In genomic region chr22:43945632-43946390, GRCh38 we compare ENCODE assay signal across 9 cellular contexts. TPM values are rescaled to one million over a fixed set of nuclear protein-coding genes. Genes with fewer than 3 reads are reported as not detected.
A peak's percentile ranks its signal among the peaks of the same experiment; 100 is the strongest.
DNase-seq lines count a peak whose midpoint lies in the region; ATAC-seq and TF ChIP-seq lines count a peak whose summit lies in the region.
"Had no signal": no experiment of that assay in that cellular context is flagged by ENCODE, and none has a peak within 500 bp of the region (broad histone marks: within the 10 kb centered on the region; RNA-seq: fewer than 3 reads in every experiment).

No MANE protein-coding gene starts in this region.

- no peak overlapping the region for H3K4me3 Mint-ChIP-seq in neural progenitor cell

- peaks cover 6% of the 10 kb centered on the region for H3K27me3 Mint-ChIP-seq in neural progenitor cell (ENCODE audit: insufficient read depth, low read depth)

- intact Hi-C loops in esophagus squamous epithelium (cut with DNase I): no loop called here

- no peaks in the 10 kb centered on the region for H3K36me3 ChIP-seq in OCI-LY3 (replicated peaks; ENCODE audit: low read depth, low read length)
- no peaks in the 10 kb centered on the region for H3K36me3 ChIP-seq in esophagus squamous epithelium
- H3K36me3 ChIP-seq in neural progenitor cell: no peaks in the 10 kb centered on the region
- no peaks in the 10 kb centered on the region for H3K36me3 ChIP-seq in tibial nerve

- H3K9ac ChIP-seq in OCI-LY3 (ENCODE audit: low read length) (no peak overlapping the region), neural progenitor cell (no peak overlapping the region)

- H3K27ac Mint-ChIP-seq in neural progenitor cell: peak overlapping the region; percentile 14

- peaks cover 14% of the 10 kb centered on the region for H3K4me1 Mint-ChIP-seq in neural progenitor cell

- H3K4me3 ChIP-seq in OCI-LY3 (ENCODE audit: low read length) (peak overlapping the region; percentile 45), esophagus squamous epithelium (no peak overlapping the region), neural progenitor cell (no peak overlapping the region), tibial nerve (no peak overlapping the region)

- H3K27ac ChIP-seq in OCI-LY3 (ENCODE audit: low read length): no peak overlapping the region
- H3K27ac ChIP-seq in esophagus squamous epithelium: no peak overlapping the region
- no peak overlapping the region for H3K27ac ChIP-seq in neural progenitor cell
- no peak overlapping the region for H3K27ac ChIP-seq in tibial nerve

- no peaks in the 10 kb centered on the region for H3K9me3 ChIP-seq in OCI-LY3 (ENCODE audit: insufficient read depth, low read length)
- no peaks in the 10 kb centered on the region for H3K9me3 ChIP-seq in esophagus squamous epithelium
- no peaks in the 10 kb centered on the region for H3K9me3 ChIP-seq in neural progenitor cell (ENCODE audit: low read depth)
- H3K9me3 ChIP-seq in tibial nerve: peaks cover 0 to 8% (median 0%) of the 10 kb centered on the region in 4 donors

- ATAC-seq in GM19438 (IDR thresholded peaks at IDR 0.05; ENCODE audit: low read depth, unreplicated experiment) (peak; percentile 72), HG03439 (IDR thresholded peaks at IDR 0.05; ENCODE audit: unreplicated experiment) (no peak)

- WGBS in esophagus squamous epithelium, 2 donors: 56 to 60% methylated on average over 5 to 9 of the region's 12 CpGs
- WGBS in tibial nerve, 2 donors: 58 to 80% methylated on average over 7 to 11 of the region's 12 CpGs

- DNase-seq in AG09319 (ENCODE audit: extremely low read depth, low read depth) (no peak), activated T-cell treated with anti-CD3 and anti-CD28 coated beads for 4 hours (peak; percentile 53), esophagus squamous epithelium (lab: John Stamatoyannopoulos, UW) (no peak), neural progenitor cell (ENCODE audit: low spot score) (peak; percentile 78), tibial nerve (ENCODE audit: low spot score in 2 of 2) (peak in 1 of 2 donors; percentile 55)

- H3K36me3 Mint-ChIP-seq in neural progenitor cell: peaks cover 24% of the 10 kb centered on the region

- no peaks in the 10 kb centered on the region for H3K79me2 ChIP-seq in OCI-LY3 (ENCODE audit: low read length)
- no peaks in the 10 kb centered on the region for H3K79me2 ChIP-seq in neural progenitor cell (ENCODE audit: low read depth)

- no peaks in the 10 kb centered on the region for H3K9me3 Mint-ChIP-seq in neural progenitor cell

- no peak for TF ChIP-seq EP300 in tibial nerve (IDR thresholded peaks at IDR 0.05)

- peak overlapping the region; percentile 55 for H3K4me2 ChIP-seq in OCI-LY3 (ENCODE audit: low read length)
- no peak overlapping the region for H3K4me2 ChIP-seq in neural progenitor cell

- peaks cover 3% of the 10 kb centered on the region for H3K4me1 ChIP-seq in OCI-LY3 (ENCODE audit: low read length)
- H3K4me1 ChIP-seq in esophagus squamous epithelium: no peaks in the 10 kb centered on the region
- no peaks in the 10 kb centered on the region for H3K4me1 ChIP-seq in neural progenitor cell
- H3K4me1 ChIP-seq in tibial nerve: no peaks in the 10 kb centered on the region

- H3K27me3 ChIP-seq in OCI-LY3 (ENCODE audit: low read depth, low read length) (peaks cover 15% of the 10 kb centered on the region), esophagus squamous epithelium (peaks cover 0 to 8% (median 0%) of the 10 kb centered on the region in 4 donors), neural progenitor cell (no peaks in the 10 kb centered on the region), tibial nerve (peaks cover 0 to 7% of the 10 kb centered on the region in 2 donors)

- no peak for TF ChIP-seq POLR2A in esophagus squamous epithelium (IDR thresholded peaks at IDR 0.05)
- no peak for TF ChIP-seq POLR2A in tibial nerve (IDR thresholded peaks at IDR 0.05)

- peak overlapping the region; percentile 94 for H2AFZ ChIP-seq in OCI-LY3 (ENCODE audit: low read depth, low read length)
- H2AFZ ChIP-seq in neural progenitor cell (replicated peaks): no peak overlapping the region

- H4K20me1 ChIP-seq in OCI-LY3 (ENCODE audit: insufficient read depth, low read length) (no peaks in the 10 kb centered on the region), neural progenitor cell (ENCODE audit: low read depth) (no peaks in the 10 kb centered on the region)

- peak; percentile 78 for TF ChIP-seq CTCF in AG09319 (IDR thresholded peaks at IDR 0.05; ENCODE audit: low read depth, low read length)
- TF ChIP-seq CTCF in OCI-LY3 (IDR thresholded peaks at IDR 0.05; ENCODE audit: low read depth, low read length): peak; percentile 84
- peak; percentile 43 to 67 (median 50) for TF ChIP-seq CTCF in esophagus squamous epithelium (IDR thresholded peaks at IDR 0.05)
- peak; percentile 71 for TF ChIP-seq CTCF in neural progenitor cell (IDR thresholded peaks at IDR 0.05)
- TF ChIP-seq CTCF in tibial nerve (IDR thresholded peaks at IDR 0.05): peak; percentile 37 to 51 (median 45)

- no peaks in the 10 kb centered on the region for H3F3A ChIP-seq in neural progenitor cell (ENCODE audit: low read depth)

RNA-seq across cellular contexts. Expression of gene SAMM50, which starts 9.4 kb away (rescaled TPM):
- total RNA-seq in esophagus squamous epithelium (10 to 100 TPM; 24.4 to 45.5 (median 34.3) TPM), neural progenitor cell (ENCODE audit: low replicate concordance) (45.5 and 48.5 TPM in 2 replicates), tibial nerve (10 to 100 TPM; 24.3 to 29.4 (median 28.1) TPM)

RNA-seq across cellular contexts. Expression of gene PNPLA3, which starts 22.2 kb away (rescaled TPM):
- total RNA-seq in esophagus squamous epithelium (1 to 10 TPM in 1 of 4 donors, under 1 TPM in 2, not detected in 1; 0.76 to 1.7 (median 0.92) TPM), neural progenitor cell (ENCODE audit: low replicate concordance) (4.8 and 9.0 TPM in 2 replicates), tibial nerve (1 to 10 TPM in 2 of 4 donors, under 1 TPM in 2; 0.44 to 9.3 (median 1.1) TPM)

RNA-seq across cellular contexts. Expression of gene PNPLA5, which starts 54.0 kb away (rescaled TPM):
- total RNA-seq in esophagus squamous epithelium (not detected), neural progenitor cell (ENCODE audit: low replicate concordance) (0.11 and 0.22 TPM in 2 replicates), tibial nerve (not detected)
- total RNA-seq: skeletal muscle tissue had no signal

Comparison
In these comparisons a context has a peak if more than half of its experiments do, and no peak if none do; other contexts are left out.
1. DNase-seq: peak in activated T-cell treated with anti-CD3 and anti-CD28 coated beads for 4 hours (single experiment) and neural progenitor cell (single experiment); none in AG09319 (single experiment) and esophagus squamous epithelium (single experiment).
2. Peak in every context shown above with its lines, with median percentiles within 50 percentile points of each other: CTCF ChIP-seq.